ENCODE assay signal across 23 cellular contexts in genomic region chr1:28564310-28564709, GRCh38. TPM values are rescaled to one million over a fixed set of nuclear protein-coding genes. Genes with fewer than 3 reads are reported as not detected.
"Had no signal": no experiment of that assay in that cellular context is flagged by ENCODE, and none has a peak within 500 bp of the region (broad histone marks: within the 10 kb centered on the region; RNA-seq: fewer than 3 reads in every experiment).

No MANE protein-coding gene starts in this region.

- H3K27ac ChIP-seq: heart left ventricle, hepatocyte, ovary, right atrium auricular region, right lobe of liver, stomach, testis, thyroid gland, transverse colon had no signal

- DNase-seq: heart left ventricle; islet precursor cell; left ventricle myocardium superior; mesendoderm; midbrain; mucosa of descending colon; naive thymus-derived CD4-positive, alpha-beta T cell; ovary; right lobe of liver; stimulated activated CD4-positive, alpha-beta T cell treated with anti-CD3 and anti-CD28 coated beads, Interleukin-2, amount 100 ng/mL, for 24 hours; stimulated activated CD4-positive, alpha-beta T cell treated with anti-CD3 and anti-CD28 coated beads, Interleukin-4, amount 100 ng/mL, for 1 hour; stimulated activated naive B cell treated with anti-CD40 and anti-IgM and Interleukin-4, amounts not matched to agents 10 μg/mL and 1 μg/mL and 100 μg/mL, for 72 hours; stimulated activated naive CD8-positive, alpha-beta T cell treated with anti-CD3 and anti-CD28 coated beads, Interleukin-15, Interleukin-2, amounts not matched to agents 100 U/mL and 50 U/mL, for 24 hours; stomach; testis; thyroid gland; transverse colon had no signal

- H3K27me3 ChIP-seq: heart left ventricle, hepatocyte, ovary, right atrium auricular region, right lobe of liver, stomach, testis, thyroid gland, transverse colon, upper lobe of left lung had no signal

- H3K36me3 ChIP-seq: ovary had no signal

- H3K9me3 ChIP-seq: heart left ventricle, mucosa of descending colon, ovary, right atrium auricular region, right lobe of liver, stomach, testis, thyroid gland, transverse colon, upper lobe of left lung had no signal

- ATAC-seq: heart left ventricle; left ventricle myocardium superior; mucosa of descending colon; naive thymus-derived CD4-positive, alpha-beta T cell; natural killer cell treated with Interleukin-12 subunit alpha and Interleukin-12 subunit beta and Interleukin-15 and Interleukin-18, amount 100 ng/mL, for 72 hours; right lobe of liver; stimulated activated naive B cell treated with anti-CD40 and anti-IgM and Interleukin-4, amounts not matched to agents 10 μg/mL and 1 μg/mL and 100 μg/mL, for 72 hours; stimulated activated naive CD8-positive, alpha-beta T cell treated with anti-CD3 and anti-CD28 coated beads, Interleukin-15, Interleukin-2, amounts not matched to agents 100 U/mL and 50 U/mL, for 24 hours had no signal

- H3K4me1 ChIP-seq: heart left ventricle, right atrium auricular region, right lobe of liver, testis, thyroid gland, transverse colon had no signal

- H3K4me3 ChIP-seq: heart left ventricle, hepatocyte, lung, mucosa of descending colon, ovary, right atrium auricular region, right lobe of liver, smooth muscle cell, stomach, testis, thyroid gland, transverse colon, upper lobe of left lung had no signal

RNA-seq across cellular contexts. Expression of gene RAB42, which starts 27.8 kb away (rescaled TPM):
- total RNA-seq: natural killer cell treated with Interleukin-12 subunit alpha and Interleukin-12 subunit beta and Interleukin-15 and Interleukin-18, amount 100 ng/mL, for 72 hours had no signal
